Comparison of ENCODE assay signal across 8 cellular contexts in genomic region chr19:43934055-43934984, GRCh38. TPM values are rescaled to one million over a fixed set of nuclear protein-coding genes. Genes with fewer than 3 reads are reported as not detected.
A peak's percentile ranks its signal among the peaks of the same experiment; 100 is the strongest.
DNase-seq lines count a peak whose midpoint lies in the region; ATAC-seq and TF ChIP-seq lines count a peak whose summit lies in the region.

No MANE protein-coding gene starts in this region.

- no peaks in the 10 kb centered on the region for H3K27me3 Mint-ChIP-seq in activated CD4-positive, alpha-beta T cell treated with anti-CD3 and anti-CD28 coated beads, Interleukin-2, amount 10 ng/mL, durations not matched to agents 24 days and 14 days
- H3K27me3 Mint-ChIP-seq in neural progenitor cell (ENCODE audit: insufficient read depth, low read depth) = no peaks in the 10 kb centered on the region

- H3K4me1 ChIP-seq in RWPE2 (ENCODE audit: insufficient read depth, poor library complexity, severe bottlenecking) = peaks cover 9% of the 10 kb centered on the region
- H3K4me1 ChIP-seq in neural progenitor cell = peaks cover 10% of the 10 kb centered on the region

- peaks cover 41% of the 10 kb centered on the region for H3K36me3 ChIP-seq in RWPE2 (ENCODE audit: low read depth)
- H3K36me3 ChIP-seq in neural progenitor cell = peaks cover 7% of the 10 kb centered on the region

- peaks cover 39% of the 10 kb centered on the region for H3K9me3 Mint-ChIP-seq in activated CD4-positive, alpha-beta T cell treated with anti-CD3 and anti-CD28 coated beads, Interleukin-2, amount 10 ng/mL, durations not matched to agents 24 days and 14 days
- H3K9me3 Mint-ChIP-seq in neural progenitor cell = peaks cover 7% of the 10 kb centered on the region

- H3K79me2 ChIP-seq in neural progenitor cell (ENCODE audit: low read depth) = peaks cover 13% of the 10 kb centered on the region

- no peak for DNase-seq in activated CD4-positive, alpha-beta T cell treated with anti-CD3 and anti-CD28 coated beads, Interleukin-2, amount 10 ng/mL, durations not matched to agents 24 days and 14 days
- no peak for DNase-seq in activated CD4-positive, alpha-beta T cell treated with anti-CD3 and anti-CD28 coated beads, Interleukin-2, amount 50 U/mL, for 1 hour
- DNase-seq in RWPE2 (ENCODE audit: low spot score) = no peak
- DNase-seq in epithelial cell of prostate (ENCODE audit: low read depth, low spot score) = no peak
- peak; percentile 4 for DNase-seq in neural progenitor cell (ENCODE audit: low spot score)
- DNase-seq in AML-193 (lab: John Stamatoyannopoulos, UW) = no peak
- DNase-seq in DMS153 treated with DMSO at 0.1 percent for 48 hours (lab: John Stamatoyannopoulos, UW; ENCODE audit: unreplicated experiment) = no peak

- H3K36me3 Mint-ChIP-seq in activated CD4-positive, alpha-beta T cell treated with anti-CD3 and anti-CD28 coated beads, Interleukin-2, amount 10 ng/mL, durations not matched to agents 24 days and 14 days (ENCODE audit: low read depth) = peaks cover 41% of the 10 kb centered on the region
- H3K36me3 Mint-ChIP-seq in neural progenitor cell = peaks cover 23% of the 10 kb centered on the region

- H3K27ac ChIP-seq in RWPE2 (ENCODE audit: poor library complexity, severe bottlenecking) = peak overlapping the region; percentile 40
- H3K27ac ChIP-seq in epithelial cell of prostate = peak overlapping the region; percentile 58
- H3K27ac ChIP-seq in neural progenitor cell = no peak overlapping the region

- H2AFZ ChIP-seq in neural progenitor cell (replicated peaks) = peak overlapping the region; percentile 97

- intact Hi-C loops in activated CD4-positive, alpha-beta T cell treated with anti-CD3 and anti-CD28 coated beads, Interleukin-2, amount 10 ng/mL, durations not matched to agents 24 days and 14 days (cut with micrococcal nuclease) = loop anchor here (2.0 to 10.0 kb wide), 2 partner anchors 68 to 110 kb away; partner anchors contain the start of genes ZNF230 and ZNF283

- no peaks in the 10 kb centered on the region for H3F3A ChIP-seq in neural progenitor cell (ENCODE audit: low read depth)

- ATAC-seq in RWPE2 (ENCODE audit: low read depth) (peak; percentile 13; the same call in 1 of the 3 replicates), GM18873 (IDR thresholded peaks at IDR 0.05; ENCODE audit: low FRiP score, unreplicated experiment) (no peak)

- peak overlapping the region; percentile 92 for H3K4me3 Mint-ChIP-seq in activated CD4-positive, alpha-beta T cell treated with anti-CD3 and anti-CD28 coated beads, Interleukin-2, amount 10 ng/mL, durations not matched to agents 24 days and 14 days
- peak overlapping the region; percentile 96 for H3K4me3 Mint-ChIP-seq in neural progenitor cell

- peak overlapping the region; percentile 47 for H3K4me3 ChIP-seq in RWPE2 (ENCODE audit: severe bottlenecking)
- peak overlapping the region; percentile 79 for H3K4me3 ChIP-seq in neural progenitor cell

- H3K9me3 ChIP-seq in RWPE2 (ENCODE audit: severe bottlenecking) (no peaks in the 10 kb centered on the region), neural progenitor cell (ENCODE audit: low read depth) (peaks cover under 1% of the 10 kb centered on the region)

- H3K4me2 ChIP-seq in neural progenitor cell = peak overlapping the region; percentile 80

- peak overlapping the region; percentile 94 for H3K27ac Mint-ChIP-seq in activated CD4-positive, alpha-beta T cell treated with anti-CD3 and anti-CD28 coated beads, Interleukin-2, amount 10 ng/mL, durations not matched to agents 24 days and 14 days
- H3K27ac Mint-ChIP-seq in neural progenitor cell = peak overlapping the region; percentile 78

- peak overlapping the region; percentile 61 for H3K9ac ChIP-seq in neural progenitor cell

- H3K4me1 Mint-ChIP-seq in activated CD4-positive, alpha-beta T cell treated with anti-CD3 and anti-CD28 coated beads, Interleukin-2, amount 10 ng/mL, durations not matched to agents 24 days and 14 days = peaks cover 10% of the 10 kb centered on the region
- peaks cover 10% of the 10 kb centered on the region for H3K4me1 Mint-ChIP-seq in neural progenitor cell

- TF ChIP-seq CTCF in RWPE2 (IDR thresholded peaks at IDR 0.05; ENCODE audit: poor library complexity, severe bottlenecking) (no peak), neural progenitor cell (IDR thresholded peaks at IDR 0.05) (no peak)

- H4K20me1 ChIP-seq in neural progenitor cell (ENCODE audit: low read depth) = no peaks in the 10 kb centered on the region

- H3K27me3 ChIP-seq in RWPE2 (ENCODE audit: insufficient read depth, poor library complexity, severe bottlenecking) (no peaks in the 10 kb centered on the region), neural progenitor cell (no peaks in the 10 kb centered on the region)

RNA-seq across cellular contexts. Expression of gene ZNF45, which starts 0.8 kb away (rescaled TPM):
- 9.4 and 10.3 TPM in 2 replicates for total RNA-seq in activated CD4-positive, alpha-beta T cell treated with anti-CD3 and anti-CD28 coated beads, Interleukin-2, amount 10 ng/mL, durations not matched to agents 24 days and 14 days
- 13.1 and 16.1 TPM in 2 replicates for total RNA-seq in neural progenitor cell (ENCODE audit: low replicate concordance)

RNA-seq across cellular contexts. Expression of gene ZNF221, which starts 16.7 kb away (rescaled TPM):
- total RNA-seq in activated CD4-positive, alpha-beta T cell treated with anti-CD3 and anti-CD28 coated beads, Interleukin-2, amount 10 ng/mL, durations not matched to agents 24 days and 14 days = 0.58 and 0.64 TPM in 2 replicates
- 12.2 and 14.0 TPM in 2 replicates for total RNA-seq in neural progenitor cell (ENCODE audit: low replicate concordance)

RNA-seq across cellular contexts. Expression of gene ZNF155, which starts 49.7 kb away (rescaled TPM):
- total RNA-seq in activated CD4-positive, alpha-beta T cell treated with anti-CD3 and anti-CD28 coated beads, Interleukin-2, amount 10 ng/mL, durations not matched to agents 24 days and 14 days = 4.6 and 6.6 TPM in 2 replicates
- 13.5 and 20.2 TPM in 2 replicates for total RNA-seq in neural progenitor cell (ENCODE audit: low replicate concordance)

RNA-seq across cellular contexts. Expression of gene ZNF404, which starts 50.6 kb away (rescaled TPM):
- 0.49 and 1.4 TPM in 2 replicates for total RNA-seq in activated CD4-positive, alpha-beta T cell treated with anti-CD3 and anti-CD28 coated beads, Interleukin-2, amount 10 ng/mL, durations not matched to agents 24 days and 14 days
- total RNA-seq in neural progenitor cell (ENCODE audit: low replicate concordance) = 4.9 and 5.2 TPM in 2 replicates
